1 cellular context compared by ENCODE assay signal in genomic region chr11:95556342-95557151, GRCh38.
TF ChIP-seq lines count a peak whose summit lies in the region.

No MANE protein-coding gene starts in this region.

TF ChIP-seq in GM12878, 131 proteins besides CTCF, POLR2A, EP300 and RAD21 (continued from another document and continues in another):
- TF ChIP-seq SKIL (IDR thresholded peaks at IDR 0.05; ENCODE audit: low read depth, poor library complexity, severe bottlenecking) = peak; percentile 86
- TF ChIP-seq NFYA (IDR thresholded peaks at IDR 0.05; ENCODE audit: borderline replicate concordance, low read depth, low read length) = no peak
- no peak for TF ChIP-seq MXI1 (IDR thresholded peaks at IDR 0.05; ENCODE audit: low read depth, low read length)
- TF ChIP-seq ZNF592 (IDR thresholded peaks at IDR 0.05) = no peak
- TF ChIP-seq ESRRA (IDR thresholded peaks at IDR 0.05; ENCODE audit: low read length) = no peak
- TF ChIP-seq RCOR1 (conservative IDR thresholded peaks at IDR 0.05; ENCODE audit: low read depth, low read length) = 0 out of 2 replicates have a peak, but pooled peaks have one; percentile 76
- peak; percentile 14 for TF ChIP-seq CUX1 (IDR thresholded peaks at IDR 0.05; ENCODE audit: insufficient replicate concordance, low read depth, low read length)
- TF ChIP-seq, protein P1, sequence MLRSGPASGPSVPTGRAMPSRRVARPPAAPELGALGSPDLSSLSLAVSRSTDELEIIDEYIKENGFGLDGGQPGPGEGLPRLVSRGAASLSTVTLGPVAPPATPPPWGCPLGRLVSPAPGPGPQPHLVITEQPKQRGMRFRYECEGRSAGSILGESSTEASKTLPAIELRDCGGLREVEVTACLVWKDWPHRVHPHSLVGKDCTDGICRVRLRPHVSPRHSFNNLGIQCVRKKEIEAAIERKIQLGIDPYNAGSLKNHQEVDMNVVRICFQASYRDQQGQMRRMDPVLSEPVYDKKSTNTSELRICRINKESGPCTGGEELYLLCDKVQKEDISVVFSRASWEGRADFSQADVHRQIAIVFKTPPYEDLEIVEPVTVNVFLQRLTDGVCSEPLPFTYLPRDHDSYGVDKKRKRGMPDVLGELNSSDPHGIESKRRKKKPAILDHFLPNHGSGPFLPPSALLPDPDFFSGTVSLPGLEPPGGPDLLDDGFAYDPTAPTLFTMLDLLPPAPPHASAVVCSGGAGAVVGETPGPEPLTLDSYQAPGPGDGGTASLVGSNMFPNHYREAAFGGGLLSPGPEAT (IDR thresholded peaks at IDR 0.05; ENCODE audit: low read depth) = peak; percentile 89; the same call in 1 of the 2 replicates
- no peak for TF ChIP-seq NRF1 (conservative IDR thresholded peaks at IDR 0.05; ENCODE audit: low read depth, low read length)
- TF ChIP-seq RAD51 (IDR thresholded peaks at IDR 0.05) = no peak; the same call in 1 of the 2 replicates
- TF ChIP-seq HDAC2 (IDR thresholded peaks at IDR 0.05) = no peak
- peak; percentile 65 for TF ChIP-seq ZNF384 (IDR thresholded peaks at IDR 0.05; ENCODE audit: borderline replicate concordance, low read depth, low read length)
- no peak for TF ChIP-seq PBX3 (IDR thresholded peaks at IDR 0.05; ENCODE audit: insufficient replicate concordance, low read depth, low read length)
- peak; percentile 99 for TF ChIP-seq NFIC (IDR thresholded peaks at IDR 0.05; ENCODE audit: low read depth, low read length)
- TF ChIP-seq POLR2AphosphoS2 (IDR thresholded peaks at IDR 0.05; ENCODE audit: low read depth, low read length) = no peak
- no peak for TF ChIP-seq CHD1 (IDR thresholded peaks at IDR 0.05; ENCODE audit: low read depth, low read length)
- TF ChIP-seq NFXL1 (IDR thresholded peaks at IDR 0.05; ENCODE audit: borderline replicate concordance) = no peak
- no peak for TF ChIP-seq HDGF (IDR thresholded peaks at IDR 0.05)
- no peak for TF ChIP-seq ATF3 (IDR thresholded peaks at IDR 0.05; ENCODE audit: borderline replicate concordance, extremely low read depth, low read depth, low read length)
- TF ChIP-seq SUPT20H (IDR thresholded peaks at IDR 0.05; ENCODE audit: borderline replicate concordance, control insufficient read depth, low read depth, low read length) = no peak
- peak; percentile 56 for TF ChIP-seq RELA (IDR thresholded peaks at IDR 0.05; ENCODE audit: borderline replicate concordance, partially characterized antibody)
- TF ChIP-seq RB1 (IDR thresholded peaks at IDR 0.05; ENCODE audit: borderline replicate concordance) = no peak
- TF ChIP-seq BHLHE40 (IDR thresholded peaks at IDR 0.05; ENCODE audit: borderline replicate concordance in 1 of 2, low read depth in 2 of 2, low read length in 1 of 2) = 0 out of 4 replicates have a peak, but pooled peaks of 1 of the 2 experiments have one; percentile 9
- peak; percentile 88; the same call in 1 of the 2 replicates for TF ChIP-seq TBL1XR1 (IDR thresholded peaks at IDR 0.05; ENCODE audit: low read depth, low read length)
- 0 out of 2 replicates have a peak, but pooled peaks have one; percentile 26 for TF ChIP-seq CHD2 (IDR thresholded peaks at IDR 0.05; ENCODE audit: borderline replicate concordance, low read depth, low read length)
- TF ChIP-seq E4F1 (IDR thresholded peaks at IDR 0.05; ENCODE audit: borderline replicate concordance, partially characterized antibody) = no peak
- peak; percentile 94 for TF ChIP-seq SMARCA5 (IDR thresholded peaks at IDR 0.05)
- no peak for TF ChIP-seq ZSCAN29 (IDR thresholded peaks at IDR 0.05)
- TF ChIP-seq STAT3 (IDR thresholded peaks at IDR 0.05; ENCODE audit: low read depth, low read length) = peak; percentile 86; the same call in 1 of the 2 replicates
- TF ChIP-seq TARDBP (IDR thresholded peaks at IDR 0.05; ENCODE audit: borderline replicate concordance) = no peak
- TF ChIP-seq, protein P2, sequence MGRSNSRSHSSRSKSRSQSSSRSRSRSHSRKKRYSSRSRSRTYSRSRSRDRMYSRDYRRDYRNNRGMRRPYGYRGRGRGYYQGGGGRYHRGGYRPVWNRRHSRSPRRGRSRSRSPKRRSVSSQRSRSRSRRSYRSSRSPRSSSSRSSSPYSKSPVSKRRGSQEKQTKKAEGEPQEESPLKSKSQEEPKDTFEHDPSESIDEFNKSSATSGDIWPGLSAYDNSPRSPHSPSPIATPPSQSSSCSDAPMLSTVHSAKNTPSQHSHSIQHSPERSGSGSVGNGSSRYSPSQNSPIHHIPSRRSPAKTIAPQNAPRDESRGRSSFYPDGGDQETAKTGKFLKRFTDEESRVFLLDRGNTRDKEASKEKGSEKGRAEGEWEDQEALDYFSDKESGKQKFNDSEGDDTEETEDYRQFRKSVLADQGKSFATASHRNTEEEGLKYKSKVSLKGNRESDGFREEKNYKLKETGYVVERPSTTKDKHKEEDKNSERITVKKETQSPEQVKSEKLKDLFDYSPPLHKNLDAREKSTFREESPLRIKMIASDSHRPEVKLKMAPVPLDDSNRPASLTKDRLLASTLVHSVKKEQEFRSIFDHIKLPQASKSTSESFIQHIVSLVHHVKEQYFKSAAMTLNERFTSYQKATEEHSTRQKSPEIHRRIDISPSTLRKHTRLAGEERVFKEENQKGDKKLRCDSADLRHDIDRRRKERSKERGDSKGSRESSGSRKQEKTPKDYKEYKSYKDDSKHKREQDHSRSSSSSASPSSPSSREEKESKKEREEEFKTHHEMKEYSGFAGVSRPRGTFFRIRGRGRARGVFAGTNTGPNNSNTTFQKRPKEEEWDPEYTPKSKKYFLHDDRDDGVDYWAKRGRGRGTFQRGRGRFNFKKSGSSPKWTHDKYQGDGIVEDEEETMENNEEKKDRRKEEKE (IDR thresholded peaks at IDR 0.05) = no peak
- TF ChIP-seq SMAD5 (IDR thresholded peaks at IDR 0.05; ENCODE audit: low read depth) = no peak
- no peak for TF ChIP-seq ZBTB33 (IDR thresholded peaks at IDR 0.05)
- TF ChIP-seq POLR2AphosphoS5 (IDR thresholded peaks at IDR 0.05; ENCODE audit: low read length) = no peak; the same call in 1 of the 2 replicates
- no peak for TF ChIP-seq KLF5 (IDR thresholded peaks at IDR 0.05; ENCODE audit: partially characterized antibody)
